ENCODE assay signal across 19 cellular contexts in genomic region chr6:49499121-49499520, GRCh38.
DNase-seq lines count a peak whose midpoint lies in the region; ATAC-seq and TF ChIP-seq lines count a peak whose summit lies in the region.
"Had no signal": no experiment of that assay in that cellular context is flagged by ENCODE, and none has a peak within 500 bp of the region (broad histone marks: within the 10 kb centered on the region; RNA-seq: fewer than 3 reads in every experiment).

No MANE protein-coding gene starts in this region.

- no peaks in the 10 kb centered on the region for H3K9me3 ChIP-seq in Loucy (ENCODE audit: insufficient read depth, low read depth, low read length)
- H3K9me3 ChIP-seq in effector memory CD4-positive, alpha-beta T cell (ENCODE audit: control insufficient read depth, low read length) = no peaks in the 10 kb centered on the region

- ATAC-seq in GM19351 (IDR thresholded peaks at IDR 0.05; ENCODE audit: unreplicated experiment) = no peak
- ATAC-seq: GM12878, GM23338, HCT116 had no signal

- no peak for TF ChIP-seq POLR2A in NB4 (IDR thresholded peaks at IDR 0.05; ENCODE audit: extremely low read depth, insufficient read length)

- no peaks in the 10 kb centered on the region for H3F3A ChIP-seq in Loucy (ENCODE audit: low read depth)

- H3K4me1 ChIP-seq in Loucy (ENCODE audit: insufficient read depth, low read length, poor library complexity, severe bottlenecking) = peaks cover 9% of the 10 kb centered on the region
- H3K4me1 ChIP-seq in effector memory CD4-positive, alpha-beta T cell (ENCODE audit: control insufficient read depth, insufficient read depth, low read length, poor library complexity, severe bottlenecking) = no peaks in the 10 kb centered on the region

- peak overlapping the region; percentile 56 for H3K4me2 ChIP-seq in Loucy (ENCODE audit: low read depth, low read length, poor library complexity, severe bottlenecking)
- H3K4me2 ChIP-seq: GM23338 had no signal

- H3K36me3 ChIP-seq in Loucy (ENCODE audit: insufficient read depth, low read length) = peaks cover 1% of the 10 kb centered on the region; the same call in 1 of the 2 replicates
- no peaks in the 10 kb centered on the region for H3K36me3 ChIP-seq in effector memory CD4-positive, alpha-beta T cell (ENCODE audit: control insufficient read depth, insufficient read depth, low read length)

- no peaks in the 10 kb centered on the region for H3K79me2 ChIP-seq in Loucy (ENCODE audit: insufficient read depth, low read length)

- H3K9ac ChIP-seq in Loucy (ENCODE audit: low read depth, low read length, poor library complexity, severe bottlenecking) = no peak overlapping the region

- no peaks in the 10 kb centered on the region for H3K9me2 ChIP-seq in Loucy (replicated peaks; ENCODE audit: low read depth, low read length)

- H3K4me3 ChIP-seq in Loucy (ENCODE audit: low read length, poor library complexity, severe bottlenecking) (peak overlapping the region; percentile 36), NB4 (ENCODE audit: low read depth, low read length) (no peak overlapping the region)
- no peak overlapping the region for H3K4me3 ChIP-seq in effector memory CD4-positive, alpha-beta T cell (ENCODE audit: insufficient read depth, low read depth, low read length, poor library complexity, severe bottlenecking)
- H3K4me3 ChIP-seq: GM12878, GM23338 had no signal

- no peak overlapping the region for H3K27ac ChIP-seq in effector memory CD4-positive, alpha-beta T cell (ENCODE audit: insufficient read depth, low read length, poor library complexity, severe bottlenecking)

- DNase-seq in NCI-H2196 (lab: John Stamatoyannopoulos, UW; ENCODE audit: unreplicated experiment) (peak; percentile 15), NCI-H2196 treated with DMSO at 0.1 percent for 48 hours (lab: John Stamatoyannopoulos, UW; ENCODE audit: unreplicated experiment) (no peak), NB4 (ENCODE audit: low read depth) (peak; percentile 55), OCI-M1 (lab: John Stamatoyannopoulos, UW) (peak; percentile 24)
- DNase-seq in effector memory CD4-positive, alpha-beta T cell = no peak
- DNase-seq in activated T-cell treated with anti-CD3 and anti-CD28 coated beads, Interleukin-2, amount 50 U/mL, for 48 hours = no peak
- DNase-seq: C1 segment of cervical spinal cord; Calu3; CD4-positive, alpha-beta memory T cell; COR-L47; DMS79; EL; GDM1; H9 had no signal

- TF ChIP-seq CTCF in Loucy (conservative IDR thresholded peaks at IDR 0.05; ENCODE audit: low read length) (no peak), NB4 (IDR thresholded peaks at IDR 0.05; ENCODE audit: low read depth, low read length) (no peak)

- H2AFZ ChIP-seq in Loucy (ENCODE audit: low read length) = no peak overlapping the region
- H2AFZ ChIP-seq: GM23338 had no signal

- no peaks in the 10 kb centered on the region for H3K27me3 ChIP-seq in Loucy (ENCODE audit: insufficient read depth, low read length, poor library complexity, severe bottlenecking)
- no peaks in the 10 kb centered on the region for H3K27me3 ChIP-seq in effector memory CD4-positive, alpha-beta T cell (replicated peaks; ENCODE audit: control insufficient read depth, insufficient read depth, low read length, poor library complexity, severe bottlenecking)

- no peaks in the 10 kb centered on the region for H4K20me1 ChIP-seq in Loucy (ENCODE audit: insufficient read depth, low read length, poor library complexity, severe bottlenecking)

Comparison
In these comparisons a context has a peak if more than half of its experiments do, and no peak if none do; other contexts are left out.
1. DNase-seq: peak in NCI-H2196 (single experiment), NB4 (single experiment) and OCI-M1 (single experiment); none in NCI-H2196 treated with DMSO at 0.1 percent for 48 hours (single experiment), effector memory CD4-positive, alpha-beta T cell (0 of 3) and activated T-cell treated with anti-CD3 and anti-CD28 coated beads, Interleukin-2, amount 50 U/mL, for 48 hours (0 of 2).